18 cellular contexts compared by ENCODE assay signal in the genomic region with DNA sequence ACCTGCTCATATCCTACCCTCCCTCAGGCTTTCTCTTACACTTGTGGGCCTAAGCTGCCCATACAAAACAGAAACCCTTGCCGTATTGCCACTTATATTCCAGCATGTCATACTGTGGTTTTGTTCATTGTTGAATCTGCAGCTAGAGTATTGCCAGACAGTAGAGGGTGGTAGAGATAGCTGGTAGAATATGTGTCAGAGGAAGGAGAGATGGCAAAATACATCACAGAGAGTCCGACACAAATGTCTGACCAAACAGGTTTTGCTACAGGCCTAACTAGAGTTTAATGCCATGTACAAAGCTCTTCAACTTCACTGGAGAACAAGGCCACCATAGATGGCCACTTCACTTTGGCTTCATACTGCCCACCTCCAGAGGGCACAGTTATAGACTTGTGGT.
A peak's percentile ranks its signal among the peaks of the same experiment; 100 is the strongest.
DNase-seq lines count a peak whose midpoint lies in the region; ATAC-seq, FAIRE-seq and TF ChIP-seq lines count a peak whose summit lies in the region.
"Had no signal": no experiment of that assay in that cellular context is flagged by ENCODE, and none has a peak within 500 bp of the region (broad histone marks: within the 10 kb centered on the region; RNA-seq: fewer than 3 reads in every experiment).

No MANE protein-coding gene starts in this region.

- TF ChIP-seq POLR2A in NB4 (IDR thresholded peaks at IDR 0.05; ENCODE audit: extremely low read depth, insufficient read length): no peak

- H4K20me1 ChIP-seq in hepatocyte (ENCODE audit: insufficient read depth, poor library complexity, severe bottlenecking): no peaks in the 10 kb centered on the region

- FAIRE-seq in urothelium cell line (lab: Jason Lieb, UNC): no peak

- H3K27ac ChIP-seq in C4-2B: no peak overlapping the region
- H3K27ac ChIP-seq in hepatocyte: peak overlapping the region; percentile 6
- H3K27ac ChIP-seq: sigmoid colon had no signal

- WGBS in hepatocyte (ENCODE audit: low lambda C conversion rate, missing lambda C conversion rate): 79% methylated on average over 2 of the region's 2 CpGs

- DNase-seq in NB4 (ENCODE audit: low read depth) (peak; percentile 5), OCI-M1 (lab: John Stamatoyannopoulos, UW) (peak; percentile 14), hepatocyte (ENCODE audit: low spot score) (no peak), urothelium cell line (ENCODE audit: low spot score) (no peak)
- DNase-seq in stimulated activated CD4-positive, alpha-beta T cell treated with anti-CD3 and anti-CD28 coated beads, Interleukin-4, amount 100 ng/mL, for 1 hour: no peak
- DNase-seq: activated CD4-positive, alpha-beta T cell treated with anti-CD3 and anti-CD28 coated beads for 1 hour; activated effector memory CD4-positive, alpha-beta T cell treated with Interleukin-2 at 50 U/mL for 16 hours; CD4-positive, alpha-beta memory T cell; endodermal cell; Karpas-422; NCI-H1417 treated with DMSO at 0.1 percent for 48 hours; NK-92 treated with Interleukin-12 subunit alpha and Interleukin-12 subunit beta, amount 100 ng/mL, for 24 hours; SHP77; sigmoid colon; T-helper 17 cell had no signal

- H3K9me3 ChIP-seq in hepatocyte (ENCODE audit: low read depth): no peaks in the 10 kb centered on the region
- H3K9me3 ChIP-seq: sigmoid colon had no signal

- H3K36me3 ChIP-seq in hepatocyte (replicated peaks; ENCODE audit: insufficient read depth, low read depth): no peaks in the 10 kb centered on the region
- H3K36me3 ChIP-seq: sigmoid colon had no signal

- H3K4me1 ChIP-seq in hepatocyte (ENCODE audit: insufficient read depth): no peaks in the 10 kb centered on the region
- H3K4me1 ChIP-seq: sigmoid colon had no signal

- H3K27me3 ChIP-seq in hepatocyte: no peaks in the 10 kb centered on the region
- H3K27me3 ChIP-seq: sigmoid colon had no signal

- H3K4me2 ChIP-seq in hepatocyte: no peak overlapping the region

- H3K9me2 ChIP-seq in hepatocyte (replicated peaks; ENCODE audit: insufficient read depth): no peaks in the 10 kb centered on the region

- H2AFZ ChIP-seq in hepatocyte: no peak overlapping the region

- ATAC-seq in HG03460 (IDR thresholded peaks at IDR 0.05; ENCODE audit: unreplicated experiment) (no peak), GM18907 (IDR thresholded peaks at IDR 0.05; ENCODE audit: unreplicated experiment) (no peak)
- ATAC-seq: T-helper 17 cell had no signal

- H3K79me2 ChIP-seq in hepatocyte: no peaks in the 10 kb centered on the region

- H3K4me3 ChIP-seq in NB4 (ENCODE audit: low read depth, low read length): no peak overlapping the region
- no peak overlapping the region for H3K4me3 ChIP-seq in hepatocyte
- H3K4me3 ChIP-seq: sigmoid colon had no signal

- TF ChIP-seq CTCF in C4-2B (conservative IDR thresholded peaks at IDR 0.05): peak; percentile 31
- TF ChIP-seq CTCF in NB4 (IDR thresholded peaks at IDR 0.05; ENCODE audit: low read depth, low read length): no peak
- TF ChIP-seq CTCF in hepatocyte (IDR thresholded peaks at IDR 0.05; ENCODE audit: poor library complexity): no peak

Comparison
In these comparisons a context has a peak if more than half of its experiments do, and no peak if none do; other contexts are left out.
1. DNase-seq: peak in NB4 (single experiment) and OCI-M1 (single experiment); none in hepatocyte (single experiment), stimulated activated CD4-positive, alpha-beta T cell treated with anti-CD3 and anti-CD28 coated beads, Interleukin-4, amount 100 ng/mL, for 1 hour (single experiment) and urothelium cell line (single experiment).